Comparison of ENCODE assay signal across 23 cellular contexts in genomic region chr20:52847739-52848359, GRCh38.
A peak's percentile ranks its signal among the peaks of the same experiment; 100 is the strongest.
DNase-seq lines count a peak whose midpoint lies in the region; ATAC-seq, FAIRE-seq and TF ChIP-seq lines count a peak whose summit lies in the region.
"Had no signal": no experiment of that assay in that cellular context is flagged by ENCODE, and none has a peak within 500 bp of the region (broad histone marks: within the 10 kb centered on the region; RNA-seq: fewer than 3 reads in every experiment).

No MANE protein-coding gene starts in this region.

- in situ Hi-C loops in mammary epithelial cell (cut with MboI; ENCODE audit: low sequenced_read_pairs in 2 of 2): no loop called here

- no peak for ATAC-seq in GM23338
- no peak for ATAC-seq in foreskin keratinocyte
- ATAC-seq in GM21717 (IDR thresholded peaks at IDR 0.05; ENCODE audit: unreplicated experiment): no peak

- intact Hi-C loops in mammary epithelial cell (cut with micrococcal nuclease): loop anchor here (2.0 to 5.0 kb wide), 2 partner anchors 75 to 124 kb away; partner anchors contain the start of gene TSHZ2

- no peak overlapping the region for H3K27ac Mint-ChIP-seq in GM23338
- H3K27ac Mint-ChIP-seq: CD8-positive, alpha-beta memory T cell had no signal

- H3K27me3 ChIP-seq in GM23338 (ENCODE audit: insufficient read depth) (no peaks in the 10 kb centered on the region), mammary epithelial cell (ENCODE audit: insufficient read depth, low read length) (no peaks in the 10 kb centered on the region), foreskin keratinocyte (no peaks in the 10 kb centered on the region)
- H3K27me3 ChIP-seq: BLaER1 had no signal

- H3K9ac ChIP-seq in mammary epithelial cell (ENCODE audit: insufficient read depth, low read length): no peak overlapping the region
- H3K9ac ChIP-seq: BLaER1 had no signal

- 38% methylated on average over 2 of the region's 2 CpGs for WGBS in mammary epithelial cell (ENCODE audit: low coverage, missing lambda C conversion rate)

- no peaks in the 10 kb centered on the region for H3K79me2 ChIP-seq in GM23338 (replicated peaks; ENCODE audit: insufficient read depth)
- H3K79me2 ChIP-seq in mammary epithelial cell (ENCODE audit: insufficient read depth, low read length): no peaks in the 10 kb centered on the region

- no peak overlapping the region for H3K4me3 Mint-ChIP-seq in GM23338
- H3K4me3 Mint-ChIP-seq: CD8-positive, alpha-beta memory T cell had no signal

- H2AFZ ChIP-seq in GM23338: peak overlapping the region; percentile 39; the same call in 1 of the 2 replicates
- peak overlapping the region; percentile 42 for H2AFZ ChIP-seq in mammary epithelial cell (ENCODE audit: low read depth, low read length)

- H3K4me2 ChIP-seq in GM23338 (no peak overlapping the region), mammary epithelial cell (ENCODE audit: insufficient read depth, low read depth, low read length) (peak overlapping the region; percentile 43)
- H3K4me2 ChIP-seq: BLaER1 had no signal

- H4K20me1 ChIP-seq in GM23338 (replicated peaks; ENCODE audit: insufficient read depth) (no peaks in the 10 kb centered on the region), mammary epithelial cell (ENCODE audit: insufficient read depth, low read length) (no peaks in the 10 kb centered on the region)
- H4K20me1 ChIP-seq: BLaER1 had no signal

- H3K36me3 ChIP-seq in GM23338 (ENCODE audit: insufficient read depth) (no peaks in the 10 kb centered on the region), mammary epithelial cell (ENCODE audit: insufficient read depth, low read length) (no peaks in the 10 kb centered on the region)
- H3K36me3 ChIP-seq: BLaER1 had no signal

- H3K4me1 Mint-ChIP-seq in GM23338: peaks cover 4% of the 10 kb centered on the region; the same call in 2 of the 3 replicates
- H3K4me1 Mint-ChIP-seq: CD8-positive, alpha-beta memory T cell had no signal

- H3F3A ChIP-seq in GM23338 (replicated peaks; ENCODE audit: low read depth): no peaks in the 10 kb centered on the region

- dilution Hi-C loops in mammary epithelial cell (cut with HindIII; ENCODE audit: low sequenced_read_pairs): no loop called here

- H3K9me3 Mint-ChIP-seq in GM23338: no peaks in the 10 kb centered on the region; the same call in 1 of the 3 replicates

- no TSS peak for BruUV-seq in mammary epithelial cell (replicated peaks; lab: Mats Ljungman, UMichigan)

- H3K9me3 ChIP-seq in mammary epithelial cell (replicated peaks; ENCODE audit: insufficient read depth, low read length): no peaks in the 10 kb centered on the region
- H3K9me3 ChIP-seq: BLaER1 had no signal

- FAIRE-seq in GM12891 (lab: Jason Lieb, UNC): no peak
- FAIRE-seq: D721Med had no signal

- DNase-seq in GM23338 (ENCODE audit: low spot score) (no peak), NCI-H2196 treated with DMSO at 0.1 percent for 48 hours (lab: John Stamatoyannopoulos, UW; ENCODE audit: unreplicated experiment) (peak; percentile 17), mammary epithelial cell (no peak), foreskin keratinocyte (no peak), GM12891 (ENCODE audit: insufficient read length, low spot score) (no peak), NCI-H524 (lab: John Stamatoyannopoulos, UW) (no peak)
- no peak for DNase-seq in stimulated activated CD8-positive, alpha-beta memory T cell treated with anti-CD3 and anti-CD28 coated beads, Interleukin-4, amount 100 ng/mL, for 48 hours
- DNase-seq: CD8-positive, alpha-beta memory T cell; DND-41; GF-D8; H7; IMR-90; Karpas-422; MM.1S; NCI-H1092 treated with DMSO at 0.1 percent for 48 hours; NCI-H2107; NCI-H526; NK-92 treated with Interleukin-12 subunit alpha and Interleukin-12 subunit beta, amount 100 ng/mL, for 24 hours; OCI-M1; SHP77 treated with DMSO at 0.1 percent for 48 hours had no signal

- TF ChIP-seq POLR2A in GM12891 (IDR thresholded peaks at IDR 0.05; ENCODE audit: low read depth, low read length): no peak

- CTCF ChIA-PET in mammary epithelial cell (lab: Charles Lee; ENCODE audit: low non-redundant PET): interaction anchor here (0.7 kb wide), 1 partner anchor 98 kb away, joined by 3 read pairs; no protein-coding TSS in a partner anchor

- H3K4me1 ChIP-seq in GM23338 (ENCODE audit: insufficient read depth) (no peaks in the 10 kb centered on the region), mammary epithelial cell (ENCODE audit: insufficient read depth, low read length) (peaks cover 12% of the 10 kb centered on the region), foreskin keratinocyte (no peaks in the 10 kb centered on the region)
- H3K4me1 ChIP-seq: BLaER1 had no signal

- TF ChIP-seq CTCF in GM23338 (conservative IDR thresholded peaks at IDR 0.05; ENCODE audit: low read depth in 2 of 2) (no peak), mammary epithelial cell (conservative IDR thresholded peaks at IDR 0.05 in 1 of 2, IDR thresholded peaks at IDR 0.05 in 1 of 2; ENCODE audit: extremely low read depth in 1 of 2, insufficient read depth in 1 of 2, low read depth in 1 of 2, low read length in 2 of 2) (no peak), foreskin keratinocyte (conservative IDR thresholded peaks at IDR 0.05) (no peak)

- peaks cover 3% of the 10 kb centered on the region for H3K27me3 Mint-ChIP-seq in GM23338 (ENCODE audit: insufficient read depth, low read depth, poor library complexity)

- no peak overlapping the region for H3K4me3 ChIP-seq in GM23338
- H3K4me3 ChIP-seq in mammary epithelial cell (replicated peaks in 1 of 3; ENCODE audit: insufficient read depth in 1 of 3, low read depth in 2 of 3, low read length in 3 of 3): no peak overlapping the region
- H3K4me3 ChIP-seq: BLaER1 had no signal

- H3K9me2 ChIP-seq in GM23338 (ENCODE audit: insufficient read depth): no peaks in the 10 kb centered on the region; the same call in none of the 2 replicates

- no peaks in the 10 kb centered on the region for H3K36me3 Mint-ChIP-seq in GM23338 (ENCODE audit: low read depth)

- H3K27ac ChIP-seq in GM23338 (ENCODE audit: low read depth) (no peak overlapping the region), mammary epithelial cell (ENCODE audit: insufficient read depth, low read depth, low read length) (no peak overlapping the region), foreskin keratinocyte (peak overlapping the region; percentile 9)
- H3K27ac ChIP-seq: BLaER1 had no signal

TF ChIP-seq in GM23338, 12 proteins besides CTCF, POLR2A, EP300 and RAD21:
- no peak for TF ChIP-seq EZH2 (IDR thresholded peaks at IDR 0.05; ENCODE audit: low read depth, unreplicated experiment)
- no peak for TF ChIP-seq ETS1 (IDR thresholded peaks at IDR 0.05)
- no peak for TF ChIP-seq EZH2phosphoT487 (IDR thresholded peaks at IDR 0.05; ENCODE audit: unreplicated experiment)
- TF ChIP-seq ZNF331 (CRISPR knock-in tag; IDR thresholded peaks at IDR 0.05; ENCODE audit: low read depth): no peak
- TF ChIP-seq JUNB (IDR thresholded peaks at IDR 0.05; ENCODE audit: unreplicated experiment): no peak

TF ChIP-seq in GM12891, 5 proteins besides CTCF, POLR2A, EP300 and RAD21:
- TF ChIP-seq POU2F2 (IDR thresholded peaks at IDR 0.05; ENCODE audit: low read depth, low read length) (no peak), TAF1 (IDR thresholded peaks at IDR 0.05; ENCODE audit: low read depth, low read length) (no peak), SPI1 (IDR thresholded peaks at IDR 0.05; ENCODE audit: low read depth, low read length) (no peak), PAX5 (IDR thresholded peaks at IDR 0.05; ENCODE audit: insufficient read depth, low read length, severe bottlenecking) (no peak), POLR2AphosphoS5 (IDR thresholded peaks at IDR 0.05; ENCODE audit: low read depth, low read length) (no peak)
